ENCODE assay signal across 2 cellular contexts in genomic region chr7:155546449-155546848, GRCh38. TPM values are rescaled to one million over a fixed set of nuclear protein-coding genes. Genes with fewer than 3 reads are reported as not detected.
"Had no signal": no experiment of that assay in that cellular context is flagged by ENCODE, and none has a peak within 500 bp of the region (broad histone marks: within the 10 kb centered on the region; RNA-seq: fewer than 3 reads in every experiment).

Gene CNPY1 (minus strand): TSS chr7:155546559. CDS start chr7:155545929, 630 bp downstream.

RNA-seq across cellular contexts. Expression of gene CNPY1, which starts in this region (rescaled TPM):
- total RNA-seq: HT-29, SK-MEL-5 had no signal
